ENCODE assay signal across 1 cellular context in the genomic region with DNA sequence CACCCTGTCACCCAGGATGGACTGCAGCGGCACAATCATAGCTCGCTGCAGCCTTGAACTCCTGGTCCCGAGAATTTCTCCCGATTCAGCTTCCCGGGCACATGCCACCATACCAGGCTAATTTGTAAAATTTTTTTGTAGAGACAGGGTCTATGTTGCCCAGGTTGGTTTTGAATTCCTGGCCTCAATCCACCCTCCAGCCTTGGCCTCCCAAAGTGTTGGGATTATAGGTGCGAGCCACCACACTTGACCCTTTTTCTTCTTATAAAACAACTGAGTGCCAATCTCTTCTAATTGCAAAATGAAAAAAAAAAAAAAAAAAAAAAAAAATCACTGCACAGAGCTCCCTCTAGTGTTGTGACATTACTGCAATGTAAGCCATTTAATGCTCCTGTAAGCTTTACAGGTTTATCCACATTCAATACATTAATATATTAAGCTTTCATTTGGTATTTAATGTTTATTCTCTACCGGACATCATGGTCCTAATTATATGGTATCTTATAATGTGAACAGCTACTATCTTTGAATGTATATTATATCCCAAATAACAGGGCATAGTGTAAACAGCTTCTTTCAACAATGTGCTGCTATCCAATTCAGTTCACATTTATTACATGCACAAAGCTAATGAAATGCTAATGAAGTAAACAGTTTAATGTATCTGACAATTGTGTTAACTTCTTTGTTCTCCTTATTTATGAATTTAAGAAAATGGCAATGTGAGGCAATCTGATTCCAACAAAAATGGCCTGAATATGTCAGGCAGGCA.
A peak's percentile ranks its signal among the peaks of the same experiment; 100 is the strongest.
TF ChIP-seq lines count a peak whose summit lies in the region.

No MANE protein-coding gene starts in this region.

TF ChIP-seq in HepG2, 621 proteins besides CTCF, POLR2A, EP300 and RAD21 (continued from another document):
- TF ChIP-seq, protein P1, sequence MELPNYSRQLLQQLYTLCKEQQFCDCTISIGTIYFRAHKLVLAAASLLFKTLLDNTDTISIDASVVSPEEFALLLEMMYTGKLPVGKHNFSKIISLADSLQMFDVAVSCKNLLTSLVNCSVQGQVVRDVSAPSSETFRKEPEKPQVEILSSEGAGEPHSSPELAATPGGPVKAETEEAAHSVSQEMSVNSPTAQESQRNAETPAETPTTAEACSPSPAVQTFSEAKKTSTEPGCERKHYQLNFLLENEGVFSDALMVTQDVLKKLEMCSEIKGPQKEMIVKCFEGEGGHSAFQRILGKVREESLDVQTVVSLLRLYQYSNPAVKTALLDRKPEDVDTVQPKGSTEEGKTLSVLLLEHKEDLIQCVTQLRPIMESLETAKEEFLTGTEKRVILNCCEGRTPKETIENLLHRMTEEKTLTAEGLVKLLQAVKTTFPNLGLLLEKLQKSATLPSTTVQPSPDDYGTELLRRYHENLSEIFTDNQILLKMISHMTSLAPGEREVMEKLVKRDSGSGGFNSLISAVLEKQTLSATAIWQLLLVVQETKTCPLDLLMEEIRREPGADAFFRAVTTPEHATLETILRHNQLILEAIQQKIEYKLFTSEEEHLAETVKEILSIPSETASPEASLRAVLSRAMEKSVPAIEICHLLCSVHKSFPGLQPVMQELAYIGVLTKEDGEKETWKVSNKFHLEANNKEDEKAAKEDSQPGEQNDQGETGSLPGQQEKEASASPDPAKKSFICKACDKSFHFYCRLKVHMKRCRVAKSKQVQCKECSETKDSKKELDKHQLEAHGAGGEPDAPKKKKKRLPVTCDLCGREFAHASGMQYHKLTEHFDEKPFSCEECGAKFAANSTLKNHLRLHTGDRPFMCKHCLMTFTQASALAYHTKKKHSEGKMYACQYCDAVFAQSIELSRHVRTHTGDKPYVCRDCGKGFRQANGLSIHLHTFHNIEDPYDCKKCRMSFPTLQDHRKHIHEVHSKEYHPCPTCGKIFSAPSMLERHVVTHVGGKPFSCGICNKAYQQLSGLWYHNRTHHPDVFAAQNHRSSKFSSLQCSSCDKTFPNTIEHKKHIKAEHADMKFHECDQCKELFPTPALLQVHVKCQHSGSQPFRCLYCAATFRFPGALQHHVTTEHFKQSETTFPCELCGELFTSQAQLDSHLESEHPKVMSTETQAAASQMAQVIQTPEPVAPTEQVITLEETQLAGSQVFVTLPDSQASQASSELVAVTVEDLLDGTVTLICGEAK (IDR thresholded peaks at IDR 0.05): no peak
- TF ChIP-seq, protein P1 (CRISPR knock-in tag; IDR thresholded peaks at IDR 0.05): no peak
- no peak for TF ChIP-seq KMT2B (CRISPR knock-in tag; IDR thresholded peaks at IDR 0.05)
- TF ChIP-seq HOXA5 (CRISPR knock-in tag; IDR thresholded peaks at IDR 0.05): no peak
- TF ChIP-seq, protein P2, sequence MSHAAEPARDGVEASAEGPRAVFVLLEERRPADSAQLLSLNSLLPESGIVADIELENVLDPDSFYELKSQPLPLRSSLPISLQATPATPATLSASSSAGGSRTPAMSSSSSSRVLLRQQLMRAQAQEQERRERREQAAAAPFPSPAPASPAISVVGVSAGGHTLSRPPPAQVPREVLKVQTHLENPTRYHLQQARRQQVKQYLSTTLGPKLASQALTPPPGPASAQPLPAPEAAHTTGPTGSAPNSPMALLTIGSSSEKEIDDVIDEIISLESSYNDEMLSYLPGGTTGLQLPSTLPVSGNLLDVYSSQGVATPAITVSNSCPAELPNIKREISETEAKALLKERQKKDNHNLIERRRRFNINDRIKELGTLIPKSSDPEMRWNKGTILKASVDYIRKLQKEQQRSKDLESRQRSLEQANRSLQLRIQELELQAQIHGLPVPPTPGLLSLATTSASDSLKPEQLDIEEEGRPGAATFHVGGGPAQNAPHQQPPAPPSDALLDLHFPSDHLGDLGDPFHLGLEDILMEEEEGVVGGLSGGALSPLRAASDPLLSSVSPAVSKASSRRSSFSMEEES (CRISPR knock-in tag; IDR thresholded peaks at IDR 0.05): no peak
- no peak for TF ChIP-seq SMARCC2 (IDR thresholded peaks at IDR 0.05)
- TF ChIP-seq PCBP1 (IDR thresholded peaks at IDR 0.05; ENCODE audit: borderline replicate concordance, low read depth, low read length): no peak
- TF ChIP-seq, protein P3, sequence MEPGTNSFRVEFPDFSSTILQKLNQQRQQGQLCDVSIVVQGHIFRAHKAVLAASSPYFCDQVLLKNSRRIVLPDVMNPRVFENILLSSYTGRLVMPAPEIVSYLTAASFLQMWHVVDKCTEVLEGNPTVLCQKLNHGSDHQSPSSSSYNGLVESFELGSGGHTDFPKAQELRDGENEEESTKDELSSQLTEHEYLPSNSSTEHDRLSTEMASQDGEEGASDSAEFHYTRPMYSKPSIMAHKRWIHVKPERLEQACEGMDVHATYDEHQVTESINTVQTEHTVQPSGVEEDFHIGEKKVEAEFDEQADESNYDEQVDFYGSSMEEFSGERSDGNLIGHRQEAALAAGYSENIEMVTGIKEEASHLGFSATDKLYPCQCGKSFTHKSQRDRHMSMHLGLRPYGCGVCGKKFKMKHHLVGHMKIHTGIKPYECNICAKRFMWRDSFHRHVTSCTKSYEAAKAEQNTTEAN (CRISPR knock-in tag; conservative IDR thresholded peaks at IDR 0.05): no peak
- 0 out of 2 replicates have a peak, but pooled peaks have one; percentile 21 for TF ChIP-seq GFI1 (CRISPR knock-in tag; IDR thresholded peaks at IDR 0.05; ENCODE audit: borderline replicate concordance)
- peak; percentile 23; the same call in 1 of the 2 replicates for TF ChIP-seq MAFF (IDR thresholded peaks at IDR 0.05; ENCODE audit: low read depth, low read length)
- no peak for TF ChIP-seq HNF4A (CRISPR knock-in tag; IDR thresholded peaks at IDR 0.05)
- TF ChIP-seq ZNF383 (CRISPR knock-in tag; IDR thresholded peaks at IDR 0.05; ENCODE audit: borderline replicate concordance): no peak
- TF ChIP-seq, protein P4, sequence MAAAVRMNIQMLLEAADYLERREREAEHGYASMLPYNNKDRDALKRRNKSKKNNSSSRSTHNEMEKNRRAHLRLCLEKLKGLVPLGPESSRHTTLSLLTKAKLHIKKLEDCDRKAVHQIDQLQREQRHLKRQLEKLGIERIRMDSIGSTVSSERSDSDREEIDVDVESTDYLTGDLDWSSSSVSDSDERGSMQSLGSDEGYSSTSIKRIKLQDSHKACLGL (CRISPR knock-in tag; IDR thresholded peaks at IDR 0.05): no peak
- no peak for TF ChIP-seq ZSCAN30 (CRISPR knock-in tag; IDR thresholded peaks at IDR 0.05)
- TF ChIP-seq, protein P5, sequence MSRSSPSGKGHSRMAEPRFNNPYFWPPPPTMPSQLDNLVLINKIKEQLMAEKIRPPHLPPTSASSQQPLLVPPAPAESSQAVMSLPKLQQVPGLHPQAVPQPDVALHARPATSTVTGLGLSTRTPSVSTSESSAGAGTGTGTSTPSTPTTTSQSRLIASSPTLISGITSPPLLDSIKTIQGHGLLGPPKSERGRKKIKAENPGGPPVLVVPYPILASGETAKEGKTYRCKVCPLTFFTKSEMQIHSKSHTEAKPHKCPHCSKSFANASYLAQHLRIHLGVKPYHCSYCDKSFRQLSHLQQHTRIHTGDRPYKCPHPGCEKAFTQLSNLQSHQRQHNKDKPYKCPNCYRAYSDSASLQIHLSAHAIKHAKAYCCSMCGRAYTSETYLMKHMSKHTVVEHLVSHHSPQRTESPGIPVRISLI (CRISPR knock-in tag; IDR thresholded peaks at IDR 0.05; ENCODE audit: borderline replicate concordance): peak; percentile 89
- no peak for TF ChIP-seq ZFP36 (IDR thresholded peaks at IDR 0.05; ENCODE audit: borderline replicate concordance, low read depth, low read length, partially characterized antibody)
- TF ChIP-seq SMC3 (IDR thresholded peaks at IDR 0.05; ENCODE audit: low read length): peak; percentile 23; the same call in 1 of the 2 replicates
- no peak for TF ChIP-seq NFE2 (CRISPR knock-in tag; IDR thresholded peaks at IDR 0.05)
- no peak for TF ChIP-seq TRIM24 (CRISPR knock-in tag; IDR thresholded peaks at IDR 0.05)
- no peak for TF ChIP-seq ZNF282 (IDR thresholded peaks at IDR 0.05; ENCODE audit: partially characterized antibody)
- TF ChIP-seq MAFK (conservative IDR thresholded peaks at IDR 0.05 in 1 of 2, IDR thresholded peaks at IDR 0.05 in 1 of 2; ENCODE audit: low read length in 2 of 2): peak; percentile 49 to 64; a peak in 3 of 4 replicates
